ENCODE assay signal across 9 cellular contexts in the genomic region with DNA sequence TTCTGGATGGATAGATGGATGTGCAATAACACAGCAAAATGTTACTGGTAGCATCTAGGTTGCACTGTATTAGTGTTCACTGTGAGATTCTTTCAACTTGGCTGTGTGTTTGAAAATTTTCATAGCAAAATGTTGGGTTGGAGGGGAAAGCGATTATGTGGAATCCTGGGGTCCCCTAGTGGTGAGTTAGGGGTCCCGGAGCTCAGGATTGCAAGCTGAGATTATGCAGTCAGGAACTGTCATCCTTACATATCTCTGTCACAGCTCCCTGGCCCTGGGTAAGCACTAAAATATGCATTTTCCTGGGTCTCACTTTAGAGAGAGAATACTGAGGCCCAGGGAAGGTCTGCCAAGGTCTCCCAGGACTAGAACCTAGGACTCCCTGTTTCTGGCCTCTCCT.
DNase-seq lines count a peak whose midpoint lies in the region; TF ChIP-seq lines count a peak whose summit lies in the region.
"Had no signal": no experiment of that assay in that cellular context is flagged by ENCODE, and none has a peak within 500 bp of the region (broad histone marks: within the 10 kb centered on the region; RNA-seq: fewer than 3 reads in every experiment).

No MANE protein-coding gene starts in this region.

- H2AK5ac ChIP-seq in mesendoderm (ENCODE audit: low read length): no peak overlapping the region

- H3K27me3 ChIP-seq in OCI-LY1 (ENCODE audit: insufficient read depth, low read length): no peaks in the 10 kb centered on the region; the same call in 1 of the 2 replicates
- no peaks in the 10 kb centered on the region for H3K27me3 ChIP-seq in testis
- no peaks in the 10 kb centered on the region for H3K27me3 ChIP-seq in mesendoderm (ENCODE audit: insufficient read depth, low read length, poor library complexity)

- H2BK15ac ChIP-seq in mesendoderm (replicated peaks; ENCODE audit: low read depth): no peak overlapping the region

- H3K4me1 Mint-ChIP-seq in Calu3 (ENCODE audit: low read depth, unreplicated experiment): peaks cover 45% of the 10 kb centered on the region

- H4K5ac ChIP-seq in mesendoderm (ENCODE audit: low read length): no peak overlapping the region

- peak overlapping the region; percentile 83 for H3K27ac ChIP-seq in 22Rv1
- H3K27ac ChIP-seq in OCI-LY1 (ENCODE audit: low read depth, low read length, poor library complexity, severe bottlenecking): no peak overlapping the region
- H3K27ac ChIP-seq in testis: no peak overlapping the region
- H3K27ac ChIP-seq in mesendoderm (ENCODE audit: low read depth, low read length): no peak overlapping the region

- H3K4me1 ChIP-seq in OCI-LY1 (ENCODE audit: insufficient read depth, low read length, severe bottlenecking): no peaks in the 10 kb centered on the region
- peaks cover 3% of the 10 kb centered on the region for H3K4me1 ChIP-seq in testis
- H3K4me1 ChIP-seq in mesendoderm (ENCODE audit: control insufficient read depth, low read depth, low read length): no peaks in the 10 kb centered on the region

- peaks cover 13% of the 10 kb centered on the region for H3K27me3 Mint-ChIP-seq in Calu3 (ENCODE audit: unreplicated experiment)
- H3K27me3 Mint-ChIP-seq: activated naive CD8-positive, alpha-beta T cell had no signal

- no peak overlapping the region for H3K23ac ChIP-seq in mesendoderm (ENCODE audit: low read length)

- H3K79me1 ChIP-seq in mesendoderm (ENCODE audit: low read length): no peaks in the 10 kb centered on the region

- H3K9ac ChIP-seq in OCI-LY1 (ENCODE audit: low read length) (no peak overlapping the region), mesendoderm (ENCODE audit: low read length) (no peak overlapping the region)

- DNase-seq in Calu3 (peak; percentile 47), fibroblast of the aortic adventitia (ENCODE audit: low read depth) (no peak), retina (no peak), testis (no peak), mesendoderm (no peak), NCI-H774 (lab: John Stamatoyannopoulos, UW) (no peak)

- no peak overlapping the region for H4K8ac ChIP-seq in mesendoderm (ENCODE audit: low read depth, low read length)

- CTCF ChIA-PET in Calu3 (lab: Charles Lee): interaction anchor here (1.0 to 1.4 kb wide), 3 partner anchors 77 to 289 kb away, joined by 5 to 25 read pairs (median 9); partner anchors contain the start of gene CEMIP

- H3K36me3 Mint-ChIP-seq in Calu3 (ENCODE audit: insufficient read depth, unreplicated experiment): peaks cover 3% of the 10 kb centered on the region
- H3K36me3 Mint-ChIP-seq: activated naive CD8-positive, alpha-beta T cell had no signal

- no peaks in the 10 kb centered on the region for H3K9me3 Mint-ChIP-seq in Calu3 (ENCODE audit: low read depth, unreplicated experiment)

- no peak overlapping the region for H3K4me3 ChIP-seq in OCI-LY1 (ENCODE audit: low read depth, low read length, poor library complexity, severe bottlenecking)
- H3K4me3 ChIP-seq in fibroblast of the aortic adventitia (ENCODE audit: low read depth, low read length): no peak overlapping the region
- no peak overlapping the region for H3K4me3 ChIP-seq in testis
- H3K4me3 ChIP-seq in mesendoderm (ENCODE audit: low read length): no peak overlapping the region

- no peaks in the 10 kb centered on the region for H3F3A ChIP-seq in OCI-LY1 (ENCODE audit: insufficient read depth, low read length)

- no peak overlapping the region for H2BK120ac ChIP-seq in mesendoderm (ENCODE audit: low read depth, low read length)

- H3K79me2 ChIP-seq in OCI-LY1 (ENCODE audit: insufficient read depth, low read length) (no peaks in the 10 kb centered on the region), mesendoderm (ENCODE audit: control insufficient read depth, insufficient read depth, low read length) (no peaks in the 10 kb centered on the region)

- no peak overlapping the region for H3K18ac ChIP-seq in mesendoderm (ENCODE audit: low read length)

- BruUV-seq in Calu3 (replicated peaks; lab: Mats Ljungman, UMichigan): no TSS peak

- H4K20me1 ChIP-seq in OCI-LY1 (ENCODE audit: insufficient read depth, low read length): no peaks in the 10 kb centered on the region

- H3K27ac Mint-ChIP-seq in Calu3 (ENCODE audit: unreplicated experiment): no peak overlapping the region
- H3K27ac Mint-ChIP-seq: activated naive CD8-positive, alpha-beta T cell had no signal

- no peak overlapping the region for H3K4ac ChIP-seq in mesendoderm (ENCODE audit: low read depth, low read length)

- no peak overlapping the region for H3K4me2 ChIP-seq in OCI-LY1 (ENCODE audit: low read length)
- H3K4me2 ChIP-seq in mesendoderm (ENCODE audit: low read length): no peak overlapping the region

- no peak overlapping the region for H3K4me3 Mint-ChIP-seq in Calu3 (ENCODE audit: low read depth, unreplicated experiment)
- H3K4me3 Mint-ChIP-seq: activated naive CD8-positive, alpha-beta T cell had no signal

- no peak for TF ChIP-seq POLR2A in testis (IDR thresholded peaks at IDR 0.05)

- H3K9me3 ChIP-seq in OCI-LY1 (ENCODE audit: low read length) (no peaks in the 10 kb centered on the region), testis (no peaks in the 10 kb centered on the region)

- intact Hi-C loops in Calu3 (cut with micrococcal nuclease; ENCODE audit: unreplicated experiment): loop anchor here (2.0 to 10.0 kb wide), 4 partner anchors 78 to 290 kb away; partner anchors contain the start of genes ABHD17C and CEMIP
- intact Hi-C loops in testis (cut with DNase I; ENCODE audit: low total_unique reads): no loop called here

- H2AFZ ChIP-seq in OCI-LY1 (ENCODE audit: low read length): no peak overlapping the region

- no peaks in the 10 kb centered on the region for H3K36me3 ChIP-seq in OCI-LY1 (ENCODE audit: insufficient read depth, low read length)
- no peaks in the 10 kb centered on the region for H3K36me3 ChIP-seq in testis (ENCODE audit: low read depth, missing control alignments)
- H3K36me3 ChIP-seq in mesendoderm (ENCODE audit: control insufficient read depth, insufficient read depth, low read length): no peaks in the 10 kb centered on the region

- H3K9me2 ChIP-seq in OCI-LY1 (ENCODE audit: low read depth, low read length): no peaks in the 10 kb centered on the region

- 71 to 79% methylated on average over 2 of the region's 2 CpGs for WGBS in testis, 2 donors
- no CpG with 5 or more reads among the region's 2 CpGs for WGBS in mesendoderm (ENCODE audit: extremely low coverage, insufficient coverage, low lambda C conversion rate)

- no peak overlapping the region for H3K56ac ChIP-seq in mesendoderm (ENCODE audit: low read length)

- peak; percentile 9; the same call in 1 of the 2 replicates for TF ChIP-seq CTCF in 22Rv1 (IDR thresholded peaks at IDR 0.05)
- TF ChIP-seq CTCF in Calu3 (IDR thresholded peaks at IDR 0.05; ENCODE audit: unreplicated experiment): peak; percentile 59
- TF ChIP-seq CTCF in OCI-LY1 (IDR thresholded peaks at IDR 0.05; ENCODE audit: low read length): peak; percentile 65
- peak; percentile 37 for TF ChIP-seq CTCF in fibroblast of the aortic adventitia (IDR thresholded peaks at IDR 0.05; ENCODE audit: insufficient read depth, low read length)
- no peak for TF ChIP-seq CTCF in testis (IDR thresholded peaks at IDR 0.05)

- no peak overlapping the region for H2BK5ac ChIP-seq in mesendoderm (ENCODE audit: low read length)

Comparison
In these comparisons a context has a peak if more than half of its experiments do, and no peak if none do; other contexts are left out.
1. CTCF ChIP-seq: peak in 22Rv1 (single experiment), Calu3 (single experiment), OCI-LY1 (single experiment) and fibroblast of the aortic adventitia (single experiment); none in testis (0 of 3).